12 cellular contexts compared by ENCODE assay signal in genomic region chr2:178072000-178072382, GRCh38. TPM values are rescaled to one million over a fixed set of nuclear protein-coding genes. Genes with fewer than 3 reads are reported as not detected.
DNase-seq lines count a peak whose midpoint lies in the region; ATAC-seq and TF ChIP-seq lines count a peak whose summit lies in the region.
"Had no signal": no experiment of that assay in that cellular context is flagged by ENCODE, and none has a peak within 500 bp of the region (broad histone marks: within the 10 kb centered on the region; RNA-seq: fewer than 3 reads in every experiment).

No MANE protein-coding gene starts in this region.

- H3K9me3 ChIP-seq in SK-N-SH (no peaks in the 10 kb centered on the region), ascending aorta (no peaks in the 10 kb centered on the region), smooth muscle cell (replicated peaks; ENCODE audit: low read depth) (no peaks in the 10 kb centered on the region)

- CTCF ChIA-PET in SK-N-SH (lab: Yijun Ruan, JAX), result interaction anchor here (0.8 to 3.9 kb wide), 3 partner anchors 39 to 88 kb away, joined by 3 to 22 read pairs (median 13); partner anchors contain the start of gene RBM45

- H3K4me3 ChIP-seq in SK-N-SH (ENCODE audit: low read depth in 2 of 2, low read length in 1 of 2) (peak overlapping the region; percentile 59 to 67), ascending aorta (peak overlapping the region; percentile 32 to 66), smooth muscle cell (peak overlapping the region; percentile 65)

- H3K79me2 ChIP-seq in SK-N-SH (ENCODE audit: insufficient read depth), result no peaks in the 10 kb centered on the region
- no peaks in the 10 kb centered on the region for H3K79me2 ChIP-seq in smooth muscle cell (ENCODE audit: low read depth)

- ATAC-seq in SK-N-SH treated with all-trans-retinoic acid at 6 μM for 48 hours, result no peak; the same call in 2 of the 3 replicates
- no peak for ATAC-seq in left lobe of liver
- ATAC-seq in GM19452 (IDR thresholded peaks at IDR 0.05; ENCODE audit: unreplicated experiment), result no peak

- no peak for TF ChIP-seq CTCF in SK-N-SH (IDR thresholded peaks at IDR 0.05)
- no peak for TF ChIP-seq CTCF in ascending aorta (IDR thresholded peaks at IDR 0.05)
- TF ChIP-seq CTCF in smooth muscle cell (IDR thresholded peaks at IDR 0.05; ENCODE audit: borderline replicate concordance, insufficient read depth, poor library complexity, severe bottlenecking), result no peak

- H4K20me1 ChIP-seq in SK-N-SH (ENCODE audit: insufficient read depth) (no peaks in the 10 kb centered on the region), smooth muscle cell (ENCODE audit: low read depth) (no peaks in the 10 kb centered on the region)

- TF ChIP-seq RAD21 in SK-N-SH (IDR thresholded peaks at IDR 0.05; ENCODE audit: low read length), result no peak

- H3K36me3 ChIP-seq in SK-N-SH (replicated peaks in 1 of 2; ENCODE audit: control insufficient read depth in 1 of 2, insufficient read depth in 2 of 2, low read length in 1 of 2), result no peaks in the 10 kb centered on the region
- no peaks in the 10 kb centered on the region for H3K36me3 ChIP-seq in ascending aorta
- no peaks in the 10 kb centered on the region for H3K36me3 ChIP-seq in smooth muscle cell (ENCODE audit: low read depth)

- POLR2A ChIA-PET in SK-N-SH (lab: Yijun Ruan, JAX), result interaction anchor here (0.9 kb wide), 1 partner anchor 88 kb away, joined by 4 read pairs; no protein-coding TSS in a partner anchor

- intact Hi-C loops in ascending aorta (cut with DNase I), result loop anchor here (1.0 kb wide), 1 partner anchor 408 kb away; the partner anchor contains the start of gene PLEKHA3

- H2AFZ ChIP-seq in SK-N-SH (ENCODE audit: low read depth) (peak overlapping the region; percentile 98; the same call in 1 of the 2 replicates), smooth muscle cell (ENCODE audit: low read depth) (peak overlapping the region; percentile 98)

- H3K9ac ChIP-seq in SK-N-SH (no peak overlapping the region), smooth muscle cell (ENCODE audit: low read depth) (no peak overlapping the region)

- TF ChIP-seq EP300 in SK-N-SH (IDR thresholded peaks at IDR 0.05; ENCODE audit: borderline replicate concordance in 1 of 2, low read depth in 1 of 2, low read length in 1 of 2), result no peak

- H3K27me3 ChIP-seq in SK-N-SH (ENCODE audit: insufficient read depth) (no peaks in the 10 kb centered on the region), ascending aorta (no peaks in the 10 kb centered on the region), smooth muscle cell (ENCODE audit: low read depth) (peaks cover 7% of the 10 kb centered on the region)

- peaks cover 8 to 17% of the 10 kb centered on the region in 2 experiments; a peak in 3 of 4 replicates for H3K4me1 ChIP-seq in SK-N-SH (ENCODE audit: control insufficient read depth in 1 of 2, insufficient read depth in 2 of 2, low read depth in 1 of 2, low read length in 1 of 2)
- H3K4me1 ChIP-seq in ascending aorta, result no peaks in the 10 kb centered on the region
- peaks cover 6% of the 10 kb centered on the region for H3K4me1 ChIP-seq in smooth muscle cell (ENCODE audit: low read depth)

- DNase-seq in SK-N-SH (no peak), ascending aorta (ENCODE audit: low spot score in 2 of 2) (no peak), left lobe of liver (ENCODE audit: low spot score) (peak; percentile 49), smooth muscle cell (lab: John Stamatoyannopoulos, UW; ENCODE audit: unreplicated experiment) (no peak), islet precursor cell (no peak)
- DNase-seq in activated CD4-positive, alpha-beta T cell treated with anti-CD3 and anti-CD28 coated beads for 1 hour, result no peak
- DNase-seq: activated B cell treated with CpG ODN at 0.5 μM for 24 hours had no signal

- H3F3A ChIP-seq in SK-N-SH (replicated peaks; ENCODE audit: insufficient read depth) (no peaks in the 10 kb centered on the region), smooth muscle cell (ENCODE audit: low read depth) (no peaks in the 10 kb centered on the region)

- no peaks in the 10 kb centered on the region for H3K9me2 ChIP-seq in SK-N-SH

- WGBS in SK-N-SH (ENCODE audit: low lambda C conversion rate), result 80% methylated on average over 2 of the region's 11 CpGs
- WGBS in smooth muscle cell (ENCODE audit: low lambda C conversion rate), result 93% methylated on average over 11 of the region's 11 CpGs

- H3K27ac ChIP-seq in SK-N-SH (ENCODE audit: low read depth in 2 of 2, low read length in 1 of 2), result peak overlapping the region in 1 of 2 experiments; percentile 92; a peak in 1 of 4 replicates
- no peak overlapping the region for H3K27ac ChIP-seq in ascending aorta
- no peak overlapping the region for H3K27ac ChIP-seq in smooth muscle cell (ENCODE audit: low read depth)

- H3K4me2 ChIP-seq in SK-N-SH (peak overlapping the region; percentile 93), smooth muscle cell (peak overlapping the region; percentile 96)

TF ChIP-seq in SK-N-SH, 30 proteins besides CTCF, POLR2A, EP300 and RAD21:
- TF ChIP-seq, protein P1, sequence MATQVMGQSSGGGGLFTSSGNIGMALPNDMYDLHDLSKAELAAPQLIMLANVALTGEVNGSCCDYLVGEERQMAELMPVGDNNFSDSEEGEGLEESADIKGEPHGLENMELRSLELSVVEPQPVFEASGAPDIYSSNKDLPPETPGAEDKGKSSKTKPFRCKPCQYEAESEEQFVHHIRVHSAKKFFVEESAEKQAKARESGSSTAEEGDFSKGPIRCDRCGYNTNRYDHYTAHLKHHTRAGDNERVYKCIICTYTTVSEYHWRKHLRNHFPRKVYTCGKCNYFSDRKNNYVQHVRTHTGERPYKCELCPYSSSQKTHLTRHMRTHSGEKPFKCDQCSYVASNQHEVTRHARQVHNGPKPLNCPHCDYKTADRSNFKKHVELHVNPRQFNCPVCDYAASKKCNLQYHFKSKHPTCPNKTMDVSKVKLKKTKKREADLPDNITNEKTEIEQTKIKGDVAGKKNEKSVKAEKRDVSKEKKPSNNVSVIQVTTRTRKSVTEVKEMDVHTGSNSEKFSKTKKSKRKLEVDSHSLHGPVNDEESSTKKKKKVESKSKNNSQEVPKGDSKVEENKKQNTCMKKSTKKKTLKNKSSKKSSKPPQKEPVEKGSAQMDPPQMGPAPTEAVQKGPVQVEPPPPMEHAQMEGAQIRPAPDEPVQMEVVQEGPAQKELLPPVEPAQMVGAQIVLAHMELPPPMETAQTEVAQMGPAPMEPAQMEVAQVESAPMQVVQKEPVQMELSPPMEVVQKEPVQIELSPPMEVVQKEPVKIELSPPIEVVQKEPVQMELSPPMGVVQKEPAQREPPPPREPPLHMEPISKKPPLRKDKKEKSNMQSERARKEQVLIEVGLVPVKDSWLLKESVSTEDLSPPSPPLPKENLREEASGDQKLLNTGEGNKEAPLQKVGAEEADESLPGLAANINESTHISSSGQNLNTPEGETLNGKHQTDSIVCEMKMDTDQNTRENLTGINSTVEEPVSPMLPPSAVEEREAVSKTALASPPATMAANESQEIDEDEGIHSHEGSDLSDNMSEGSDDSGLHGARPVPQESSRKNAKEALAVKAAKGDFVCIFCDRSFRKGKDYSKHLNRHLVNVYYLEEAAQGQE (IDR thresholded peaks at IDR 0.05; ENCODE audit: low read depth, low read length), result no peak
TF ChIP-seq in SK-N-SH: peak in this region for 0.

TF ChIP-seq in SK-N-SH treated with all-trans-retinoic acid at 6 μM for 48 hours, 23 proteins besides CTCF, POLR2A, EP300 and RAD21 (continues in another document):
- TF ChIP-seq ZNF8 (CRISPR knock-in tag; IDR thresholded peaks at IDR 0.05), result no peak
- TF ChIP-seq OSR1 (CRISPR knock-in tag; IDR thresholded peaks at IDR 0.05), result no peak
- TF ChIP-seq, protein P2, sequence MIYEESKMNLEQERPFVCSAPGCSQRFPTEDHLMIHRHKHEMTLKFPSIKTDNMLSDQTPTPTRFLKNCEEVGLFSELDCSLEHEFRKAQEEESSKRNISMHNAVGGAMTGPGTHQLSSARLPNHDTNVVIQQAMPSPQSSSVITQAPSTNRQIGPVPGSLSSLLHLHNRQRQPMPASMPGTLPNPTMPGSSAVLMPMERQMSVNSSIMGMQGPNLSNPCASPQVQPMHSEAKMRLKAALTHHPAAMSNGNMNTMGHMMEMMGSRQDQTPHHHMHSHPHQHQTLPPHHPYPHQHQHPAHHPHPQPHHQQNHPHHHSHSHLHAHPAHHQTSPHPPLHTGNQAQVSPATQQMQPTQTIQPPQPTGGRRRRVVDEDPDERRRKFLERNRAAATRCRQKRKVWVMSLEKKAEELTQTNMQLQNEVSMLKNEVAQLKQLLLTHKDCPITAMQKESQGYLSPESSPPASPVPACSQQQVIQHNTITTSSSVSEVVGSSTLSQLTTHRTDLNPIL (CRISPR knock-in tag; IDR thresholded peaks at IDR 0.05; ENCODE audit: low read depth), result no peak
- TF ChIP-seq CSDC2 (CRISPR knock-in tag; IDR thresholded peaks at IDR 0.05), result no peak

RNA-seq across cellular contexts. Expression of gene PDE11A, which starts 0.6 kb away (rescaled TPM):
- polyA plus RNA-seq in SK-N-SH (2012; rRNA removed) (0.10 and 0.18 TPM in 2 replicates), smooth muscle cell (not detected in 2 replicates)
- 0.09 and 0.14 TPM in 2 replicates for polyA plus RNA-seq in SK-N-SH (2012; cell fraction: cytosol; rRNA removed)
- 0.12 and 0.30 TPM in 2 replicates for polyA plus RNA-seq in SK-N-SH (2012; cell fraction: nucleus; rRNA removed)
- total RNA-seq in ascending aorta (0.75 TPM), left lobe of liver (3.9 TPM), smooth muscle cell (under 0.01 TPM in 1 of 2 replicates, not detected in the other)
- total RNA-seq: activated B cell treated with CpG ODN at 0.5 μM for 24 hours; activated naive CD4-positive, alpha-beta T cell treated with anti-CD3 and anti-CD28 coated beads, Interleukin-2, amount 50 U/mL, for 72 hours; esophagus mucosa; lung microvascular endothelial cell had no signal

RNA-seq across cellular contexts. Expression of gene RBM45, which starts 40.2 kb away (rescaled TPM):
- polyA plus RNA-seq in SK-N-SH (2012; rRNA removed) (7.0 and 8.1 TPM in 2 replicates), smooth muscle cell (10.2 and 11.6 TPM in 2 replicates)
- 8.4 and 11.8 TPM in 2 replicates for polyA plus RNA-seq in SK-N-SH (2012; cell fraction: cytosol; rRNA removed)
- polyA plus RNA-seq in SK-N-SH (2012; cell fraction: nucleus; rRNA removed), result 8.1 and 18.1 TPM in 2 replicates
- total RNA-seq in ascending aorta (2.8 TPM), left lobe of liver (4.0 TPM), smooth muscle cell (9.0 and 12.5 TPM in 2 replicates)
